10 cellular contexts compared by ENCODE assay signal in genomic region chr7:5230272-5231067, GRCh38. TPM values are rescaled to one million over a fixed set of nuclear protein-coding genes. Genes with fewer than 3 reads are reported as not detected.
A peak's percentile ranks its signal among the peaks of the same experiment; 100 is the strongest.
DNase-seq lines count a peak whose midpoint lies in the region; ATAC-seq and TF ChIP-seq lines count a peak whose summit lies in the region.
"Had no signal": no experiment of that assay in that cellular context is flagged by ENCODE, and none has a peak within 500 bp of the region (broad histone marks: within the 10 kb centered on the region; RNA-seq: fewer than 3 reads in every experiment).

No MANE protein-coding gene starts in this region.

- no peaks in the 10 kb centered on the region; a peak in 1 of 4 replicates for H3K79me1 ChIP-seq in IMR-90 (ENCODE audit: low read depth in 1 of 2, low read length in 2 of 2)

- DNase-seq in activated CD8-positive, alpha-beta T cell treated with anti-CD3 and anti-CD28 coated beads for 36 hours, result peak; percentile 24
- DNase-seq in activated CD8-positive, alpha-beta T cell treated with anti-CD3 and anti-CD28 coated beads, Interleukin-2, amount 10 ng/mL, durations not matched to agents 7 days and 5 days, result no peak
- no peak for DNase-seq in IMR-90
- peak; percentile 42 for DNase-seq in fibroblast of villous mesenchyme (ENCODE audit: low read depth)
- DNase-seq in stimulated activated effector memory CD8-positive, alpha-beta T cell treated with anti-CD3 and anti-CD28 coated beads, Interleukin-12 subunit alpha, Interleukin-12 subunit beta, amount 100 ng/mL, for 72 hours (ENCODE audit: low spot score in 2 of 2), result no peak
- DNase-seq in NCI-H226, result no peak
- DNase-seq in HFFc6, result no peak
- DNase-seq in DMS53 (lab: John Stamatoyannopoulos, UW), result no peak

- no peak overlapping the region for H3K23ac ChIP-seq in IMR-90 (ENCODE audit: low read depth, low read length)

- TF ChIP-seq POLR2A in IMR-90 (IDR thresholded peaks at IDR 0.05; ENCODE audit: low read depth, low read length), result no peak

- no peaks in the 10 kb centered on the region; the same call in 1 of the 2 replicates for H4K20me1 ChIP-seq in IMR-90 (ENCODE audit: insufficient read depth, low read length)

- H3K27ac ChIP-seq in IMR-90 (ENCODE audit: insufficient read depth, low read length), result no peak overlapping the region

- WGBS in IMR-90 (ENCODE audit: extremely low coverage in 2 of 2, insufficient read length in 1 of 2), 2 experiments, result 91% methylated on average over 8 of the region's 21 CpGs; no CpG with 5 or more reads in 1 of the 2 experiments

- no peak overlapping the region for H3K9ac ChIP-seq in IMR-90 (ENCODE audit: low read depth, low read length)

- H3K56ac ChIP-seq in IMR-90 (ENCODE audit: extremely low read depth, insufficient read depth, low read length), result no peak overlapping the region

- H3K4me1 Mint-ChIP-seq in activated CD8-positive, alpha-beta T cell treated with anti-CD3 and anti-CD28 coated beads for 36 hours (ENCODE audit: low read depth), result peaks cover 44% of the 10 kb centered on the region
- H3K4me1 Mint-ChIP-seq in activated CD8-positive, alpha-beta T cell treated with anti-CD3 and anti-CD28 coated beads, Interleukin-2, amount 10 ng/mL, durations not matched to agents 7 days and 5 days (ENCODE audit: low read depth), result peaks cover 23% of the 10 kb centered on the region
- peaks cover 5% of the 10 kb centered on the region for H3K4me1 Mint-ChIP-seq in stimulated activated effector memory CD8-positive, alpha-beta T cell treated with anti-CD3 and anti-CD28 coated beads, Interleukin-12 subunit alpha, Interleukin-12 subunit beta, amount 100 ng/mL, for 72 hours
- H3K4me1 Mint-ChIP-seq in HFFc6 (ENCODE audit: low read depth), result no peaks in the 10 kb centered on the region

- H2AK9ac ChIP-seq in IMR-90 (replicated peaks; ENCODE audit: low read depth, low read length, poor library complexity), result peak overlapping the region; percentile 31

- no peak overlapping the region for H3K4me2 ChIP-seq in IMR-90 (ENCODE audit: low read depth, low read length)

- ATAC-seq in activated CD8-positive, alpha-beta T cell treated with anti-CD3 and anti-CD28 coated beads for 36 hours, result peak; percentile 35
- ATAC-seq in activated CD8-positive, alpha-beta T cell treated with anti-CD3 and anti-CD28 coated beads, Interleukin-2, amount 10 ng/mL, durations not matched to agents 7 days and 5 days, result no peak
- ATAC-seq in IMR-90 (ENCODE audit: low read depth), result no peak
- ATAC-seq in stimulated activated effector memory CD8-positive, alpha-beta T cell treated with anti-CD3 and anti-CD28 coated beads, Interleukin-12 subunit alpha, Interleukin-12 subunit beta, amount 100 ng/mL, for 72 hours, result no peak

- no peak overlapping the region for H4K5ac ChIP-seq in IMR-90 (ENCODE audit: low read depth, low read length)

- no peak overlapping the region for H3K4me3 Mint-ChIP-seq in activated CD8-positive, alpha-beta T cell treated with anti-CD3 and anti-CD28 coated beads for 36 hours
- H3K4me3 Mint-ChIP-seq in activated CD8-positive, alpha-beta T cell treated with anti-CD3 and anti-CD28 coated beads, Interleukin-2, amount 10 ng/mL, durations not matched to agents 7 days and 5 days, result no peak overlapping the region
- H3K4me3 Mint-ChIP-seq in stimulated activated effector memory CD8-positive, alpha-beta T cell treated with anti-CD3 and anti-CD28 coated beads, Interleukin-12 subunit alpha, Interleukin-12 subunit beta, amount 100 ng/mL, for 72 hours, result no peak overlapping the region
- no peak overlapping the region for H3K4me3 Mint-ChIP-seq in HFFc6

- no peak overlapping the region for H4K91ac ChIP-seq in IMR-90 (ENCODE audit: insufficient read depth, low read depth, low read length)

- H4K8ac ChIP-seq in IMR-90 (ENCODE audit: low read depth in 2 of 2, low read length in 2 of 2), result no peak overlapping the region

- no TSS peak for BruUV-seq in IMR-90 (replicated peaks; lab: Mats Ljungman, UMichigan)

- no peaks in the 10 kb centered on the region for H3K27me3 ChIP-seq in IMR-90 (ENCODE audit: control insufficient read depth, insufficient read depth, low read length)
- H3K27me3 ChIP-seq: ascending aorta, thyroid gland had no signal

- dilution Hi-C loops in IMR-90 (cut with HindIII; ENCODE audit: low sequenced_read_pairs, unreplicated experiment), result no loop called here

- no peaks in the 10 kb centered on the region for H3K4me1 ChIP-seq in IMR-90 (ENCODE audit: control insufficient read depth, insufficient read depth, low read length)
- H3K4me1 ChIP-seq: ascending aorta had no signal

- H3K27ac Mint-ChIP-seq in activated CD8-positive, alpha-beta T cell treated with anti-CD3 and anti-CD28 coated beads for 36 hours, result peak overlapping the region; percentile 16
- no peak overlapping the region for H3K27ac Mint-ChIP-seq in activated CD8-positive, alpha-beta T cell treated with anti-CD3 and anti-CD28 coated beads, Interleukin-2, amount 10 ng/mL, durations not matched to agents 7 days and 5 days
- H3K27ac Mint-ChIP-seq in stimulated activated effector memory CD8-positive, alpha-beta T cell treated with anti-CD3 and anti-CD28 coated beads, Interleukin-12 subunit alpha, Interleukin-12 subunit beta, amount 100 ng/mL, for 72 hours, result peak overlapping the region; percentile 43
- H3K27ac Mint-ChIP-seq in HFFc6, result no peak overlapping the region

- in situ Hi-C loops in IMR-90 (cut with MboI; ENCODE audit: low sequenced_read_pairs), result loop anchor here (25.0 kb wide), 1 partner anchor 457 kb away; no protein-coding TSS in a partner anchor

- intact Hi-C loops in activated CD8-positive, alpha-beta T cell treated with anti-CD3 and anti-CD28 coated beads for 36 hours (cut with micrococcal nuclease), result no loop called here
- intact Hi-C loops in IMR-90 (cut with micrococcal nuclease), result no loop called here

- POLR2A ChIA-PET in activated CD8-positive, alpha-beta T cell treated with anti-CD3 and anti-CD28 coated beads for 36 hours (lab: Charles Lee), result interaction anchor here (1.2 kb wide), 1 partner anchor 59 kb away, joined by 3 read pairs; no protein-coding TSS in a partner anchor
- POLR2A ChIA-PET in activated CD8-positive, alpha-beta T cell treated with anti-CD3 and anti-CD28 coated beads, Interleukin-2, amount 10 ng/mL, durations not matched to agents 7 days and 5 days (lab: Charles Lee), result no interaction called here
- POLR2A ChIA-PET in IMR-90 (lab: Charles Lee; ENCODE audit: unreplicated experiment), result no interaction called here

- H3K9me1 ChIP-seq in IMR-90 (ENCODE audit: insufficient read depth, low read length), result no peaks in the 10 kb centered on the region

- no peaks in the 10 kb centered on the region for H3K27me3 Mint-ChIP-seq in activated CD8-positive, alpha-beta T cell treated with anti-CD3 and anti-CD28 coated beads for 36 hours
- H3K27me3 Mint-ChIP-seq in activated CD8-positive, alpha-beta T cell treated with anti-CD3 and anti-CD28 coated beads, Interleukin-2, amount 10 ng/mL, durations not matched to agents 7 days and 5 days (ENCODE audit: low read depth), result no peaks in the 10 kb centered on the region
- H3K27me3 Mint-ChIP-seq in HFFc6 (ENCODE audit: insufficient read depth), result peaks cover 5% of the 10 kb centered on the region; the same call in 1 of the 2 replicates

- no peak overlapping the region for H3K14ac ChIP-seq in IMR-90 (replicated peaks; ENCODE audit: low read depth, low read length)

- H3K9me3 ChIP-seq in IMR-90 (ENCODE audit: control insufficient read depth, insufficient read depth, low read length), result no peaks in the 10 kb centered on the region
- H3K9me3 ChIP-seq: ascending aorta, thyroid gland had no signal

- no peak overlapping the region for H2BK120ac ChIP-seq in IMR-90 (ENCODE audit: low read depth, low read length)

- no peak overlapping the region for H3K18ac ChIP-seq in IMR-90 (ENCODE audit: low read depth, low read length)

- peaks cover 63% of the 10 kb centered on the region for H3K36me3 ChIP-seq in IMR-90 (ENCODE audit: control insufficient read depth, insufficient read depth, low read length)

- H3K4me3 ChIP-seq in IMR-90 (ENCODE audit: insufficient read depth, low read depth, low read length) (no peak overlapping the region), fibroblast of villous mesenchyme (ENCODE audit: low read depth, low read length) (no peak overlapping the region)
- H3K4me3 ChIP-seq: ascending aorta, thyroid gland had no signal

- no peak for TF ChIP-seq CTCF in activated CD8-positive, alpha-beta T cell treated with anti-CD3 and anti-CD28 coated beads for 36 hours (IDR thresholded peaks at IDR 0.05)
- no peak for TF ChIP-seq CTCF in IMR-90 (conservative IDR thresholded peaks at IDR 0.05; ENCODE audit: low read depth, low read length)
- no peak for TF ChIP-seq CTCF in fibroblast of villous mesenchyme (IDR thresholded peaks at IDR 0.05; ENCODE audit: insufficient read depth, low read depth, low read length)
- TF ChIP-seq CTCF in HFFc6 (IDR thresholded peaks at IDR 0.05), result no peak

- no peak overlapping the region for H2BK20ac ChIP-seq in IMR-90 (ENCODE audit: low read depth, low read length)

- H2AK5ac ChIP-seq in IMR-90 (ENCODE audit: low read depth, low read length), result no peak overlapping the region

- CTCF ChIA-PET in activated CD8-positive, alpha-beta T cell treated with anti-CD3 and anti-CD28 coated beads for 36 hours (lab: Charles Lee), result interaction anchor here (1.7 to 2.5 kb wide), 2 partner anchors 10 to 135 kb away, joined by 3 to 10 read pairs; no protein-coding TSS in a partner anchor
- CTCF ChIA-PET in activated CD8-positive, alpha-beta T cell treated with anti-CD3 and anti-CD28 coated beads, Interleukin-2, amount 10 ng/mL, durations not matched to agents 7 days and 5 days (lab: Charles Lee), result interaction anchor here (5.6 kb wide), 1 partner anchor 9 kb away, joined by 21 read pairs; no protein-coding TSS in a partner anchor
- CTCF ChIA-PET in IMR-90 (lab: Yijun Ruan, JAX), result interaction anchor here (1.2 to 1.4 kb wide), 2 partner anchors 10 kb away, joined by 3 to 8 read pairs; no protein-coding TSS in a partner anchor

- peaks cover 19% of the 10 kb centered on the region for H3K36me3 Mint-ChIP-seq in activated CD8-positive, alpha-beta T cell treated with anti-CD3 and anti-CD28 coated beads for 36 hours (ENCODE audit: low read depth)
- peaks cover 42% of the 10 kb centered on the region for H3K36me3 Mint-ChIP-seq in activated CD8-positive, alpha-beta T cell treated with anti-CD3 and anti-CD28 coated beads, Interleukin-2, amount 10 ng/mL, durations not matched to agents 7 days and 5 days (ENCODE audit: low read depth)
- H3K36me3 Mint-ChIP-seq in stimulated activated effector memory CD8-positive, alpha-beta T cell treated with anti-CD3 and anti-CD28 coated beads, Interleukin-12 subunit alpha, Interleukin-12 subunit beta, amount 100 ng/mL, for 72 hours, result peaks cover 80% of the 10 kb centered on the region
- H3K36me3 Mint-ChIP-seq in HFFc6 (ENCODE audit: low read depth), result peaks cover 26% of the 10 kb centered on the region

- H2BK15ac ChIP-seq in IMR-90 (ENCODE audit: low read depth, low read length), result no peak overlapping the region

- no peak overlapping the region for H2AFZ ChIP-seq in IMR-90 (replicated peaks; ENCODE audit: low read length, poor library complexity)

- H3K4ac ChIP-seq in IMR-90 (ENCODE audit: low read depth, low read length), result no peak overlapping the region

- no peak overlapping the region for H2BK5ac ChIP-seq in IMR-90 (ENCODE audit: low read depth, low read length, poor library complexity, severe bottlenecking)

- no peak for TF ChIP-seq RAD21 in IMR-90 (IDR thresholded peaks at IDR 0.05; ENCODE audit: low read length)

- H3K9me3 Mint-ChIP-seq in activated CD8-positive, alpha-beta T cell treated with anti-CD3 and anti-CD28 coated beads for 36 hours, result no peaks in the 10 kb centered on the region
- no peaks in the 10 kb centered on the region for H3K9me3 Mint-ChIP-seq in activated CD8-positive, alpha-beta T cell treated with anti-CD3 and anti-CD28 coated beads, Interleukin-2, amount 10 ng/mL, durations not matched to agents 7 days and 5 days (ENCODE audit: insufficient read depth)
- no peaks in the 10 kb centered on the region for H3K9me3 Mint-ChIP-seq in stimulated activated effector memory CD8-positive, alpha-beta T cell treated with anti-CD3 and anti-CD28 coated beads, Interleukin-12 subunit alpha, Interleukin-12 subunit beta, amount 100 ng/mL, for 72 hours
- H3K9me3 Mint-ChIP-seq in HFFc6, result no peaks in the 10 kb centered on the region

RNA-seq across cellular contexts. Expression of gene WIPI2, which starts 40.4 kb away (rescaled TPM):
- 10 to 100 TPM; 39.3 to 39.5 TPM for total RNA-seq in activated CD8-positive, alpha-beta T cell treated with anti-CD3 and anti-CD28 coated beads for 36 hours
- 10 to 100 TPM; 43.2 to 49.9 TPM for total RNA-seq in activated CD8-positive, alpha-beta T cell treated with anti-CD3 and anti-CD28 coated beads, Interleukin-2, amount 10 ng/mL, durations not matched to agents 7 days and 5 days
- total RNA-seq in IMR-90 (2012; rRNA removed), result 68.9 and 86.2 TPM in 2 replicates
- 70.2 and 75.6 TPM in 2 replicates for polyA plus RNA-seq in IMR-90 (2012; rRNA removed)
- polyA plus RNA-seq in IMR-90 (2012; cell fraction: cytosol; rRNA removed), result 62.7 and 71.0 TPM in 2 replicates
- 61.9 and 68.4 TPM in 2 replicates for polyA plus RNA-seq in IMR-90 (2012; cell fraction: nucleus; rRNA removed; ENCODE audit: low replicate concordance)
- 45.7 and 61.3 TPM in 2 replicates for total RNA-seq in fibroblast of villous mesenchyme
- 10 to 100 TPM; 55.0 to 71.9 (median 59.2) TPM for total RNA-seq in HFFc6 (2021; fragmentation: NEBNext Ultra II Directional; extraction: Animal tissue kit (Norgen Biotek cat#: 25700))

RNA-seq across cellular contexts. Expression of gene SLC29A4, which starts 52.3 kb away (rescaled TPM):
- 1 to 10 TPM; 2.5 to 2.9 TPM for total RNA-seq in activated CD8-positive, alpha-beta T cell treated with anti-CD3 and anti-CD28 coated beads for 36 hours
- under 1 TPM; 0.42 TPM for total RNA-seq in activated CD8-positive, alpha-beta T cell treated with anti-CD3 and anti-CD28 coated beads, Interleukin-2, amount 10 ng/mL, durations not matched to agents 7 days and 5 days
- total RNA-seq in IMR-90 (2012; rRNA removed), result 2.3 and 2.5 TPM in 2 replicates
- polyA plus RNA-seq in IMR-90 (2012; rRNA removed), result 7.6 and 10.4 TPM in 2 replicates
- polyA plus RNA-seq in IMR-90 (2012; cell fraction: cytosol; rRNA removed), result 4.7 and 12.8 TPM in 2 replicates
- polyA plus RNA-seq in IMR-90 (2012; cell fraction: nucleus; rRNA removed; ENCODE audit: low replicate concordance), result 9.8 and 25.0 TPM in 2 replicates
- total RNA-seq in fibroblast of villous mesenchyme, result 0.97 and 2.2 TPM in 2 replicates
- total RNA-seq in HFFc6 (2021; fragmentation: NEBNext Ultra II Directional; extraction: Animal tissue kit (Norgen Biotek cat#: 25700)), result 1 to 10 TPM in 2 of 6 experiments, under 1 TPM in 4; 0.62 to 2.1 (median 0.84) TPM

Comparison
In these comparisons a context has a peak if more than half of its experiments do, and no peak if none do; other contexts are left out.
1. DNase-seq: peak in activated CD8-positive, alpha-beta T cell treated with anti-CD3 and anti-CD28 coated beads for 36 hours (single experiment) and fibroblast of villous mesenchyme (single experiment); none in activated CD8-positive, alpha-beta T cell treated with anti-CD3 and anti-CD28 coated beads, Interleukin-2, amount 10 ng/mL, durations not matched to agents 7 days and 5 days (single experiment), IMR-90 (single experiment), stimulated activated effector memory CD8-positive, alpha-beta T cell treated with anti-CD3 and anti-CD28 coated beads, Interleukin-12 subunit alpha, Interleukin-12 subunit beta, amount 100 ng/mL, for 72 hours (0 of 2), NCI-H226 (single experiment), HFFc6 (single experiment) and DMS53 (single experiment).
2. H3K27ac Mint-ChIP-seq: peak in activated CD8-positive, alpha-beta T cell treated with anti-CD3 and anti-CD28 coated beads for 36 hours (single experiment) and stimulated activated effector memory CD8-positive, alpha-beta T cell treated with anti-CD3 and anti-CD28 coated beads, Interleukin-12 subunit alpha, Interleukin-12 subunit beta, amount 100 ng/mL, for 72 hours (single experiment); none in activated CD8-positive, alpha-beta T cell treated with anti-CD3 and anti-CD28 coated beads, Interleukin-2, amount 10 ng/mL, durations not matched to agents 7 days and 5 days (single experiment) and HFFc6 (single experiment).